Comparison of ENCODE assay signal across 2 cellular contexts in the genomic region with DNA sequence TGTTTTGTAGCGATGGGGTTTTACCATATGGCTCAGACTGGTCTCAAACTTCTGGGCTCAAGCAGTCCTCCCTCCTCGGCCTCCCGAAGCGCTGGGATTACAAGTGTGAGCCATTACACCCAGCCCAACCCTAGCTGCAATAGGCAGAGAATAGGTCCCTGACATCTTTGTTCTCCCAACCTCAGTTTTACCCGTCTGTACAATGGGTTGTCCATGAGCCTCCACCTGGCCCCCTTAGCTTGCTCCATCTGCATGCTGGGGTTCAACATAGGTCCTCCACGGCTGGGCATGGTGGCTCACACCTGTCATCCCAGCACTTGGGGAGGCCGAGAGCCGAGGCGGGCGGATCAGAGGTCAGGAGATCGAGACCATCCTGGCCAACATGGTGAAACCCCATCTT.
TF ChIP-seq lines count a peak whose summit lies in the region.

No MANE protein-coding gene starts in this region.

TF ChIP-seq in A549, 52 proteins besides CTCF, POLR2A, EP300 and RAD21:
- TF ChIP-seq, protein P1, sequence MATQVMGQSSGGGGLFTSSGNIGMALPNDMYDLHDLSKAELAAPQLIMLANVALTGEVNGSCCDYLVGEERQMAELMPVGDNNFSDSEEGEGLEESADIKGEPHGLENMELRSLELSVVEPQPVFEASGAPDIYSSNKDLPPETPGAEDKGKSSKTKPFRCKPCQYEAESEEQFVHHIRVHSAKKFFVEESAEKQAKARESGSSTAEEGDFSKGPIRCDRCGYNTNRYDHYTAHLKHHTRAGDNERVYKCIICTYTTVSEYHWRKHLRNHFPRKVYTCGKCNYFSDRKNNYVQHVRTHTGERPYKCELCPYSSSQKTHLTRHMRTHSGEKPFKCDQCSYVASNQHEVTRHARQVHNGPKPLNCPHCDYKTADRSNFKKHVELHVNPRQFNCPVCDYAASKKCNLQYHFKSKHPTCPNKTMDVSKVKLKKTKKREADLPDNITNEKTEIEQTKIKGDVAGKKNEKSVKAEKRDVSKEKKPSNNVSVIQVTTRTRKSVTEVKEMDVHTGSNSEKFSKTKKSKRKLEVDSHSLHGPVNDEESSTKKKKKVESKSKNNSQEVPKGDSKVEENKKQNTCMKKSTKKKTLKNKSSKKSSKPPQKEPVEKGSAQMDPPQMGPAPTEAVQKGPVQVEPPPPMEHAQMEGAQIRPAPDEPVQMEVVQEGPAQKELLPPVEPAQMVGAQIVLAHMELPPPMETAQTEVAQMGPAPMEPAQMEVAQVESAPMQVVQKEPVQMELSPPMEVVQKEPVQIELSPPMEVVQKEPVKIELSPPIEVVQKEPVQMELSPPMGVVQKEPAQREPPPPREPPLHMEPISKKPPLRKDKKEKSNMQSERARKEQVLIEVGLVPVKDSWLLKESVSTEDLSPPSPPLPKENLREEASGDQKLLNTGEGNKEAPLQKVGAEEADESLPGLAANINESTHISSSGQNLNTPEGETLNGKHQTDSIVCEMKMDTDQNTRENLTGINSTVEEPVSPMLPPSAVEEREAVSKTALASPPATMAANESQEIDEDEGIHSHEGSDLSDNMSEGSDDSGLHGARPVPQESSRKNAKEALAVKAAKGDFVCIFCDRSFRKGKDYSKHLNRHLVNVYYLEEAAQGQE (IDR thresholded peaks at IDR 0.05): no peak
- TF ChIP-seq NPAS2 (CRISPR knock-in tag; IDR thresholded peaks at IDR 0.05; ENCODE audit: borderline replicate concordance): no peak
- TF ChIP-seq TFCP2L1 (CRISPR knock-in tag; IDR thresholded peaks at IDR 0.05): no peak
- TF ChIP-seq, protein P2, sequence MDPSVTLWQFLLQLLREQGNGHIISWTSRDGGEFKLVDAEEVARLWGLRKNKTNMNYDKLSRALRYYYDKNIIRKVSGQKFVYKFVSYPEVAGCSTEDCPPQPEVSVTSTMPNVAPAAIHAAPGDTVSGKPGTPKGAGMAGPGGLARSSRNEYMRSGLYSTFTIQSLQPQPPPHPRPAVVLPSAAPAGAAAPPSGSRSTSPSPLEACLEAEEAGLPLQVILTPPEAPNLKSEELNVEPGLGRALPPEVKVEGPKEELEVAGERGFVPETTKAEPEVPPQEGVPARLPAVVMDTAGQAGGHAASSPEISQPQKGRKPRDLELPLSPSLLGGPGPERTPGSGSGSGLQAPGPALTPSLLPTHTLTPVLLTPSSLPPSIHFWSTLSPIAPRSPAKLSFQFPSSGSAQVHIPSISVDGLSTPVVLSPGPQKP (IDR thresholded peaks at IDR 0.05; ENCODE audit: low read depth, low read length): no peak
- no peak for TF ChIP-seq RCOR1 (IDR thresholded peaks at IDR 0.05; ENCODE audit: low read depth, low read length)
- TF ChIP-seq NR3C1 (IDR thresholded peaks at IDR 0.05): no peak
- peak; percentile 81 for TF ChIP-seq KDM1A (IDR thresholded peaks at IDR 0.05; ENCODE audit: low read depth)
- TF ChIP-seq MAFK (IDR thresholded peaks at IDR 0.05; ENCODE audit: partially characterized antibody): no peak
- TF ChIP-seq, protein P3, sequence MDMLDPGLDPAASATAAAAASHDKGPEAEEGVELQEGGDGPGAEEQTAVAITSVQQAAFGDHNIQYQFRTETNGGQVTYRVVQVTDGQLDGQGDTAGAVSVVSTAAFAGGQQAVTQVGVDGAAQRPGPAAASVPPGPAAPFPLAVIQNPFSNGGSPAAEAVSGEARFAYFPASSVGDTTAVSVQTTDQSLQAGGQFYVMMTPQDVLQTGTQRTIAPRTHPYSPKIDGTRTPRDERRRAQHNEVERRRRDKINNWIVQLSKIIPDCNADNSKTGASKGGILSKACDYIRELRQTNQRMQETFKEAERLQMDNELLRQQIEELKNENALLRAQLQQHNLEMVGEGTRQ (IDR thresholded peaks at IDR 0.05): no peak
- no peak for TF ChIP-seq EHMT2 (IDR thresholded peaks at IDR 0.05; ENCODE audit: low read depth)
- TF ChIP-seq SREBF2 (IDR thresholded peaks at IDR 0.05): no peak
- 0 out of 2 replicates have a peak, but pooled peaks have one; percentile 31 for TF ChIP-seq HDAC2 (IDR thresholded peaks at IDR 0.05)
- no peak for TF ChIP-seq KDM5A (IDR thresholded peaks at IDR 0.05)
- TF ChIP-seq MAZ (IDR thresholded peaks at IDR 0.05; ENCODE audit: borderline replicate concordance, low read depth, low read length): no peak
- no peak for TF ChIP-seq SMC3 (IDR thresholded peaks at IDR 0.05)
- TF ChIP-seq ZNF302 (CRISPR knock-in tag; IDR thresholded peaks at IDR 0.05): no peak

TF ChIP-seq in HepG2, 621 proteins besides CTCF, POLR2A, EP300 and RAD21:
- no peak for TF ChIP-seq ZNF136 (CRISPR knock-in tag; IDR thresholded peaks at IDR 0.05; ENCODE audit: low read depth)
- peak; percentile 73 for TF ChIP-seq ZMYM3 (CRISPR knock-in tag; IDR thresholded peaks at IDR 0.05)
- TF ChIP-seq ZNF629 (CRISPR knock-in tag; conservative IDR thresholded peaks at IDR 0.05): peak; percentile 94
TF ChIP-seq in HepG2: peak in this region for 2.
